In the genomic region with DNA sequence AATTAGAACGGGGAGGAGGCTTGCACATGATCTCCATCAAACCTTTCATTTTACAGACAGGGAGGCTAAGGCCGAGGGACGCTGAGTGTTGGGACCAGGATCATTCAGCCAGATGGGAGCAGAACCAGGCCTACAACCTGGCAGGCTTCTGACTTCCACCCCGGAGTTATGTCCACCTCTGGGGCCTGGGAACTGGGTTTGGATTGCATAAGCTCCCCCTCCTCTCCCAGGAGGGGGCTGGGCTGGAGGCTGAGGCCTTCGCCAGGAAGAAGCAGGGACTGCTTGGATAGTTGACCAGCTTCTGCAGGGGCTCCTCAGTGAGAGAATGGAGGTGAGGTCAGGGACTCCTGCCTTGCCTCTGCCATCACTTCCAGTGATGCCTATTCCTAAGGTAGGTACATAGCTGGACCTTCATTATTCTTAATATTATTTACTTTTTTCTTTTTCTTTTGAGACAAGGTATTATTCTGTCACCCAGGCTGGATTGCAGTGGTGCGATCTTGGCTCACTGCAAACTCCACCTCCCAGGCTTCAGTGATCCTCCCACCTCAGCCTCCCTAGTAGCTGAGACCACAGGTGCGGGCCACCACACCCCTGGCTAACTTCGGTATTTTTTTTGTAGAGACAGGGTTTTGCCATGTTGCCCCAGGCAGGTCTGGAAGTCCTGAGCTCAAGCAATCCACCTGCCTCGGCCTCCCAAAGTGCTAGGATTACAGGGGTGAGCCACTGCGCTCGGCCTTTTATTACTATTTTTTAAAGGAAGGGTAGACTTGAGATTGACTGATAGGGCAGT, we compare ENCODE assay signal across 1 cellular context.
TF ChIP-seq lines count a peak whose summit lies in the region.

No MANE protein-coding gene starts in this region.

TF ChIP-seq in K562, 482 proteins besides CTCF, POLR2A, EP300 and RAD21 (continued from another document):
- TF ChIP-seq, protein P1, sequence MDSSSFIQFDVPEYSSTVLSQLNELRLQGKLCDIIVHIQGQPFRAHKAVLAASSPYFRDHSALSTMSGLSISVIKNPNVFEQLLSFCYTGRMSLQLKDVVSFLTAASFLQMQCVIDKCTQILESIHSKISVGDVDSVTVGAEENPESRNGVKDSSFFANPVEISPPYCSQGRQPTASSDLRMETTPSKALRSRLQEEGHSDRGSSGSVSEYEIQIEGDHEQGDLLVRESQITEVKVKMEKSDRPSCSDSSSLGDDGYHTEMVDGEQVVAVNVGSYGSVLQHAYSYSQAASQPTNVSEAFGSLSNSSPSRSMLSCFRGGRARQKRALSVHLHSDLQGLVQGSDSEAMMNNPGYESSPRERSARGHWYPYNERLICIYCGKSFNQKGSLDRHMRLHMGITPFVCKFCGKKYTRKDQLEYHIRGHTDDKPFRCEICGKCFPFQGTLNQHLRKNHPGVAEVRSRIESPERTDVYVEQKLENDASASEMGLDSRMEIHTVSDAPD (CRISPR knock-in tag; IDR thresholded peaks at IDR 0.05), result no peak
- TF ChIP-seq, protein P2, sequence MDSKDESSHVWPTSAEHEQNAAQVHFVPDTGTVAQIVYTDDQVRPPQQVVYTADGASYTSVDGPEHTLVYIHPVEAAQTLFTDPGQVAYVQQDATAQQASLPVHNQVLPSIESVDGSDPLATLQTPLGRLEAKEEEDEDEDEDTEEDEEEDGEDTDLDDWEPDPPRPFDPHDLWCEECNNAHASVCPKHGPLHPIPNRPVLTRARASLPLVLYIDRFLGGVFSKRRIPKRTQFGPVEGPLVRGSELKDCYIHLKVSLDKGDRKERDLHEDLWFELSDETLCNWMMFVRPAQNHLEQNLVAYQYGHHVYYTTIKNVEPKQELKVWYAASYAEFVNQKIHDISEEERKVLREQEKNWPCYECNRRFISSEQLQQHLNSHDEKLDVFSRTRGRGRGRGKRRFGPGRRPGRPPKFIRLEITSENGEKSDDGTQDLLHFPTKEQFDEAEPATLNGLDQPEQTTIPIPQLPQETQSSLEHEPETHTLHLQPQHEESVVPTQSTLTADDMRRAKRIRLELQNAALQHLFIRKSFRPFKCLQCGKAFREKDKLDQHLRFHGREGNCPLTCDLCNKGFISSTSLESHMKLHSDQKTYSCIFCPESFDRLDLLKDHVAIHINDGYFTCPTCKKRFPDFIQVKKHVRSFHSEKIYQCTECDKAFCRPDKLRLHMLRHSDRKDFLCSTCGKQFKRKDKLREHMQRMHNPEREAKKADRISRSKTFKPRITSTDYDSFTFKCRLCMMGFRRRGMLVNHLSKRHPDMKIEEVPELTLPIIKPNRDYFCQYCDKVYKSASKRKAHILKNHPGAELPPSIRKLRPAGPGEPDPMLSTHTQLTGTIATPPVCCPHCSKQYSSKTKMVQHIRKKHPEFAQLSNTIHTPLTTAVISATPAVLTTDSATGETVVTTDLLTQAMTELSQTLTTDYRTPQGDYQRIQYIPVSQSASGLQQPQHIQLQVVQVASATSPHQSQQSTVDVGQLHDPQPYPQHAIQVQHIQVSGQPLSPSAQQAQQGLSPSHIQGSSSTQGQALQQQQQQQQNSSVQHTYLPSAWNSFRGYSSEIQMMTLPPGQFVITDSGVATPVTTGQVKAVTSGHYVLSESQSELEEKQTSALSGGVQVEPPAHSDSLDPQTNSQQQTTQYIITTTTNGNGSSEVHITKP (IDR thresholded peaks at IDR 0.05; ENCODE audit: partially characterized antibody), result peak; percentile 84
- TF ChIP-seq, protein P3, sequence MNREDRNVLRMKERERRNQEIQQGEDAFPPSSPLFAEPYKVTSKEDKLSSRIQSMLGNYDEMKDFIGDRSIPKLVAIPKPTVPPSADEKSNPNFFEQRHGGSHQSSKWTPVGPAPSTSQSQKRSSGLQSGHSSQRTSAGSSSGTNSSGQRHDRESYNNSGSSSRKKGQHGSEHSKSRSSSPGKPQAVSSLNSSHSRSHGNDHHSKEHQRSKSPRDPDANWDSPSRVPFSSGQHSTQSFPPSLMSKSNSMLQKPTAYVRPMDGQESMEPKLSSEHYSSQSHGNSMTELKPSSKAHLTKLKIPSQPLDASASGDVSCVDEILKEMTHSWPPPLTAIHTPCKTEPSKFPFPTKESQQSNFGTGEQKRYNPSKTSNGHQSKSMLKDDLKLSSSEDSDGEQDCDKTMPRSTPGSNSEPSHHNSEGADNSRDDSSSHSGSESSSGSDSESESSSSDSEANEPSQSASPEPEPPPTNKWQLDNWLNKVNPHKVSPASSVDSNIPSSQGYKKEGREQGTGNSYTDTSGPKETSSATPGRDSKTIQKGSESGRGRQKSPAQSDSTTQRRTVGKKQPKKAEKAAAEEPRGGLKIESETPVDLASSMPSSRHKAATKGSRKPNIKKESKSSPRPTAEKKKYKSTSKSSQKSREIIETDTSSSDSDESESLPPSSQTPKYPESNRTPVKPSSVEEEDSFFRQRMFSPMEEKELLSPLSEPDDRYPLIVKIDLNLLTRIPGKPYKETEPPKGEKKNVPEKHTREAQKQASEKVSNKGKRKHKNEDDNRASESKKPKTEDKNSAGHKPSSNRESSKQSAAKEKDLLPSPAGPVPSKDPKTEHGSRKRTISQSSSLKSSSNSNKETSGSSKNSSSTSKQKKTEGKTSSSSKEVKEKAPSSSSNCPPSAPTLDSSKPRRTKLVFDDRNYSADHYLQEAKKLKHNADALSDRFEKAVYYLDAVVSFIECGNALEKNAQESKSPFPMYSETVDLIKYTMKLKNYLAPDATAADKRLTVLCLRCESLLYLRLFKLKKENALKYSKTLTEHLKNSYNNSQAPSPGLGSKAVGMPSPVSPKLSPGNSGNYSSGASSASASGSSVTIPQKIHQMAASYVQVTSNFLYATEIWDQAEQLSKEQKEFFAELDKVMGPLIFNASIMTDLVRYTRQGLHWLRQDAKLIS (CRISPR knock-in tag; IDR thresholded peaks at IDR 0.05), result 0 out of 2 replicates have a peak, but pooled peaks have one; percentile 44
- TF ChIP-seq ZBTB1 (CRISPR knock-in tag; IDR thresholded peaks at IDR 0.05; ENCODE audit: borderline replicate concordance, low read depth), result 0 out of 2 replicates have a peak, but pooled peaks have one; percentile 31
- TF ChIP-seq HMGN3 (IDR thresholded peaks at IDR 0.05; ENCODE audit: borderline replicate concordance, extremely low read depth, insufficient read length, low read depth, low read length), result no peak
- no peak for TF ChIP-seq JUND (IDR thresholded peaks at IDR 0.05; ENCODE audit: borderline replicate concordance, low read depth, low read length)
- no peak for TF ChIP-seq JUND (tag; IDR thresholded peaks at IDR 0.05; ENCODE audit: borderline replicate concordance, low read depth, low read length)
- peak; percentile 72 for TF ChIP-seq CEBPB (tag; IDR thresholded peaks at IDR 0.05)
- TF ChIP-seq, protein P4, sequence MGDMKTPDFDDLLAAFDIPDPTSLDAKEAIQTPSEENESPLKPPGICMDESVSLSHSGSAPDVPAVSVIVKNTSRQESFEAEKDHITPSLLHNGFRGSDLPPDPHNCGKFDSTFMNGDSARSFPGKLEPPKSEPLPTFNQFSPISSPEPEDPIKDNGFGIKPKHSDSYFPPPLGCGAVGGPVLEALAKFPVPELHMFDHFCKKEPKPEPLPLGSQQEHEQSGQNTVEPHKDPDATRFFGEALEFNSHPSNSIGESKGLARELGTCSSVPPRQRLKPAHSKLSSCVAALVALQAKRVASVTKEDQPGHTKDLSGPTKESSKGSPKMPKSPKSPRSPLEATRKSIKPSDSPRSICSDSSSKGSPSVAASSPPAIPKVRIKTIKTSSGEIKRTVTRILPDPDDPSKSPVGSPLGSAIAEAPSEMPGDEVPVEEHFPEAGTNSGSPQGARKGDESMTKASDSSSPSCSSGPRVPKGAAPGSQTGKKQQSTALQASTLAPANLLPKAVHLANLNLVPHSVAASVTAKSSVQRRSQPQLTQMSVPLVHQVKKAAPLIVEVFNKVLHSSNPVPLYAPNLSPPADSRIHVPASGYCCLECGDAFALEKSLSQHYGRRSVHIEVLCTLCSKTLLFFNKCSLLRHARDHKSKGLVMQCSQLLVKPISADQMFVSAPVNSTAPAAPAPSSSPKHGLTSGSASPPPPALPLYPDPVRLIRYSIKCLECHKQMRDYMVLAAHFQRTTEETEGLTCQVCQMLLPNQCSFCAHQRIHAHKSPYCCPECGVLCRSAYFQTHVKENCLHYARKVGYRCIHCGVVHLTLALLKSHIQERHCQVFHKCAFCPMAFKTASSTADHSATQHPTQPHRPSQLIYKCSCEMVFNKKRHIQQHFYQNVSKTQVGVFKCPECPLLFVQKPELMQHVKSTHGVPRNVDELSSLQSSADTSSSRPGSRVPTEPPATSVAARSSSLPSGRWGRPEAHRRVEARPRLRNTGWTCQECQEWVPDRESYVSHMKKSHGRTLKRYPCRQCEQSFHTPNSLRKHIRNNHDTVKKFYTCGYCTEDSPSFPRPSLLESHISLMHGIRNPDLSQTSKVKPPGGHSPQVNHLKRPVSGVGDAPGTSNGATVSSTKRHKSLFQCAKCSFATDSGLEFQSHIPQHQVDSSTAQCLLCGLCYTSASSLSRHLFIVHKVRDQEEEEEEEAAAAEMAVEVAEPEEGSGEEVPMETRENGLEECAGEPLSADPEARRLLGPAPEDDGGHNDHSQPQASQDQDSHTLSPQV (IDR thresholded peaks at IDR 0.05), result no peak
- TF ChIP-seq, protein P5, sequence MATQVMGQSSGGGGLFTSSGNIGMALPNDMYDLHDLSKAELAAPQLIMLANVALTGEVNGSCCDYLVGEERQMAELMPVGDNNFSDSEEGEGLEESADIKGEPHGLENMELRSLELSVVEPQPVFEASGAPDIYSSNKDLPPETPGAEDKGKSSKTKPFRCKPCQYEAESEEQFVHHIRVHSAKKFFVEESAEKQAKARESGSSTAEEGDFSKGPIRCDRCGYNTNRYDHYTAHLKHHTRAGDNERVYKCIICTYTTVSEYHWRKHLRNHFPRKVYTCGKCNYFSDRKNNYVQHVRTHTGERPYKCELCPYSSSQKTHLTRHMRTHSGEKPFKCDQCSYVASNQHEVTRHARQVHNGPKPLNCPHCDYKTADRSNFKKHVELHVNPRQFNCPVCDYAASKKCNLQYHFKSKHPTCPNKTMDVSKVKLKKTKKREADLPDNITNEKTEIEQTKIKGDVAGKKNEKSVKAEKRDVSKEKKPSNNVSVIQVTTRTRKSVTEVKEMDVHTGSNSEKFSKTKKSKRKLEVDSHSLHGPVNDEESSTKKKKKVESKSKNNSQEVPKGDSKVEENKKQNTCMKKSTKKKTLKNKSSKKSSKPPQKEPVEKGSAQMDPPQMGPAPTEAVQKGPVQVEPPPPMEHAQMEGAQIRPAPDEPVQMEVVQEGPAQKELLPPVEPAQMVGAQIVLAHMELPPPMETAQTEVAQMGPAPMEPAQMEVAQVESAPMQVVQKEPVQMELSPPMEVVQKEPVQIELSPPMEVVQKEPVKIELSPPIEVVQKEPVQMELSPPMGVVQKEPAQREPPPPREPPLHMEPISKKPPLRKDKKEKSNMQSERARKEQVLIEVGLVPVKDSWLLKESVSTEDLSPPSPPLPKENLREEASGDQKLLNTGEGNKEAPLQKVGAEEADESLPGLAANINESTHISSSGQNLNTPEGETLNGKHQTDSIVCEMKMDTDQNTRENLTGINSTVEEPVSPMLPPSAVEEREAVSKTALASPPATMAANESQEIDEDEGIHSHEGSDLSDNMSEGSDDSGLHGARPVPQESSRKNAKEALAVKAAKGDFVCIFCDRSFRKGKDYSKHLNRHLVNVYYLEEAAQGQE (CRISPR knock-in tag; IDR thresholded peaks at IDR 0.05; ENCODE audit: low read depth), result no peak
- TF ChIP-seq ELF4 (CRISPR knock-in tag; IDR thresholded peaks at IDR 0.05), result no peak
